Comparison of ENCODE assay signal across 1 cellular context in genomic region chr9:27094640-27095039, GRCh38.
TF ChIP-seq lines count a peak whose summit lies in the region.

No MANE protein-coding gene starts in this region.

TF ChIP-seq in IMR-90, 13 proteins besides CTCF, POLR2A, EP300 and RAD21:
- TF ChIP-seq, protein P1, sequence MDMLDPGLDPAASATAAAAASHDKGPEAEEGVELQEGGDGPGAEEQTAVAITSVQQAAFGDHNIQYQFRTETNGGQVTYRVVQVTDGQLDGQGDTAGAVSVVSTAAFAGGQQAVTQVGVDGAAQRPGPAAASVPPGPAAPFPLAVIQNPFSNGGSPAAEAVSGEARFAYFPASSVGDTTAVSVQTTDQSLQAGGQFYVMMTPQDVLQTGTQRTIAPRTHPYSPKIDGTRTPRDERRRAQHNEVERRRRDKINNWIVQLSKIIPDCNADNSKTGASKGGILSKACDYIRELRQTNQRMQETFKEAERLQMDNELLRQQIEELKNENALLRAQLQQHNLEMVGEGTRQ (IDR thresholded peaks at IDR 0.05; ENCODE audit: low read depth, low read length) = no peak
- TF ChIP-seq MXI1 (IDR thresholded peaks at IDR 0.05; ENCODE audit: borderline replicate concordance, low read depth, low read length) (no peak), CEBPB (IDR thresholded peaks at IDR 0.05; ENCODE audit: low read depth, low read length) (0 out of 2 replicates have a peak, but pooled peaks have one; percentile 16), CHD1 (IDR thresholded peaks at IDR 0.05; ENCODE audit: low read depth, low read length) (no peak), FOS (IDR thresholded peaks at IDR 0.05; ENCODE audit: low read depth, low read length) (peak; percentile 70), ELK1 (IDR thresholded peaks at IDR 0.05; ENCODE audit: borderline replicate concordance, low read depth, low read length) (no peak), SMC3 (IDR thresholded peaks at IDR 0.05; ENCODE audit: low read depth, low read length) (no peak), MAZ (IDR thresholded peaks at IDR 0.05; ENCODE audit: borderline replicate concordance, low read depth, low read length) (peak; percentile 26; the same call in 1 of the 2 replicates), MAFK (IDR thresholded peaks at IDR 0.05; ENCODE audit: low read depth, low read length) (no peak)
TF ChIP-seq in IMR-90: peak in this region for 3.
